In the genomic region with DNA sequence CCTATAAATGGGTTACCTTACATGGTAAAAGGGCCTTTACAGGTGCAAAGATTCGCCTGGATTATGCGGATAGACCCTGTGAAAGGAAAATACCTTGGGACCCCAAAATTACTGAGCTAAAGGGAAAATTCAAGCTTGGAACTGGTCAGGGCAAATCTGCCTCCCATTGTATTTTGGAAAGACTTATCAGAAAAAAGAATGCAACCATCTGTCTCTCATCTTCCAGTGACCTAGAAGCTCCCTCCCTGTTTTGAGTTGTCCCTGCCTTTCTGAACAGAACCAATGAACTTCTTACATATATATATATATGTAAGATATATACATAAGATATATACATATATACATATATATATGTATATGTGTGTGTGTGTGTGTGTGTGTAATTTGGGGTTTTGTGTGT, we compare ENCODE assay signal across 36 cellular contexts.
"Had no signal": no experiment of that assay in that cellular context is flagged by ENCODE, and none has a peak within 500 bp of the region (broad histone marks: within the 10 kb centered on the region; RNA-seq: fewer than 3 reads in every experiment).

No MANE protein-coding gene starts in this region.

- DNase-seq: Karpas-422, Kasumi-1, MG63, MM.1S, MV-4-11, NCI-H1048, NCI-H1092, NCI-H1092 treated with DMSO at 0.1 percent for 48 hours, NCI-H1105, NCI-H1105 treated with DMSO at 0.1 percent for 48 hours, NCI-H1417 treated with DMSO at 0.1 percent for 48 hours, NCI-H1436, NCI-H1436 treated with DMSO at 0.1 percent for 48 hours, NCI-H146, NCI-H1694, NCI-H1694 treated with DMSO at 0.1 percent for 48 hours, NCI-H187, NCI-H187 treated with DMSO at 0.1 percent for 48 hours, NCI-H1930, NCI-H2029, NCI-H2029 treated with DMSO at 0.1 percent for 48 hours, NCI-H2081, NCI-H2081 treated with DMSO at 0.1 percent for 48 hours, NCI-H2107, NCI-H2171, NCI-H2171 treated with DMSO at 0.1 percent for 48 hours, NCI-H2227 treated with DMSO at 0.1 percent for 48 hours, NCI-H226, NCI-H345, NCI-H446, NCI-H446 treated with DMSO at 0.1 percent for 48 hours, NCI-H510A, NCI-H510A treated with DMSO at 0.1 percent for 48 hours, NCI-H524, NCI-H524 treated with DMSO at 0.1 percent for 48 hours had no signal

- H3K9me3 ChIP-seq: MG63 had no signal

- H3K27me3 ChIP-seq: MG63 had no signal

- H3K27ac ChIP-seq: KMS-11 had no signal
